28 cellular contexts compared by ENCODE assay signal in the genomic region with DNA sequence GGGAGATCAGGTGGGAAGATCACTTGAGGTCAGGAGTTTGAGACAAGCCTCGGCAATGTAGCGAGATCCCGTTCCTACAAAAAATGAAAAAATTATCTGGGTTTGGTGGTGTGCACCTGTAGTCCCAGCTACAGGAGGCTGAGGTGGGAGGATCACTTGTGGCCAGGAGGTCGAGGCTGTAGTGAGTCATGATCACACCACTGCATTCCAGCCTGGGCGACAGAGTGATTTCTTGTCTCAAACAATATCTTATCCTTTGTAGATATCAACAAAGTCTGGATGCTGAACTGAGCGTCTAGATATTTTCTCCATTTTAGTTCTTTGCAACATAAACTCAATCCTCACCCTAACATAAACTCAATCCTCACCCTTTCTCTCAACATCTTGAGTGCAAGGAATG.
"Had no signal": no experiment of that assay in that cellular context is flagged by ENCODE, and none has a peak within 500 bp of the region (broad histone marks: within the 10 kb centered on the region; RNA-seq: fewer than 3 reads in every experiment).

No MANE protein-coding gene starts in this region.

- H3K4me3 ChIP-seq: body of pancreas, SJCRH30 had no signal

- H3K4me3 Mint-ChIP-seq: activated CD8-positive, alpha-beta T cell treated with anti-CD3 and anti-CD28 coated beads for 36 hours; activated T-cell treated with anti-CD3 and anti-CD28 coated beads, Interleukin-2, amount 50 U/mL, for 72 hours had no signal

- ATAC-seq: activated CD4-positive, CD25-positive, alpha-beta regulatory T cell treated with anti-CD3 and anti-CD28 coated beads, Interleukin-2, amount 50 U/mL, for 24 hours; activated CD8-positive, alpha-beta T cell treated with anti-CD3 and anti-CD28 coated beads for 36 hours; activated T-cell treated with anti-CD3 and anti-CD28 coated beads, Interleukin-2, amount 50 U/mL, for 72 hours; body of pancreas; Panc1 had no signal

- DNase-seq: activated CD4-positive, alpha-beta T cell treated with anti-CD3 and anti-CD28 coated beads for 4 hours; activated CD8-positive, alpha-beta memory T cell treated with anti-CD3 and anti-CD28 coated beads, Interleukin-2, amount 50 U/mL, for 4 hours; activated CD8-positive, alpha-beta T cell treated with anti-CD3 and anti-CD28 coated beads for 36 hours; activated gamma-delta T cell treated with Interleukin-2 at 50 U/mL for 16 hours; activated naive CD4-positive, alpha-beta T cell treated with anti-CD3 and anti-CD28 coated beads, Interleukin-2, amount 50 U/mL, for 16 hours; activated T-cell treated with anti-CD3 and anti-CD28 coated beads, Interleukin-2, amount 50 U/mL, for 72 hours; aorta; body of pancreas; Kasumi-1; NCI-H1092; NCI-H1417; NCI-H1930; NCI-H2171 treated with DMSO at 0.1 percent for 48 hours; NCI-H345; NCI-H510A; NCI-H526 treated with DMSO at 0.1 percent for 48 hours; NCI-H82; OCI-M1; Right ventricle myocardium superior; RPMI8226; SJCRH30; SK-N-SH; T-helper 1 cell; WERI-Rb-1 had no signal

- H3K27me3 ChIP-seq: body of pancreas, SJCRH30 had no signal

- H3K4me1 ChIP-seq: body of pancreas had no signal

- FAIRE-seq: colon had no signal

- H3K27me3 Mint-ChIP-seq: activated CD8-positive, alpha-beta T cell treated with anti-CD3 and anti-CD28 coated beads for 36 hours had no signal

- H3K27ac Mint-ChIP-seq: activated CD8-positive, alpha-beta T cell treated with anti-CD3 and anti-CD28 coated beads for 36 hours; activated T-cell treated with anti-CD3 and anti-CD28 coated beads, Interleukin-2, amount 50 U/mL, for 72 hours had no signal

- H3K9me3 ChIP-seq: body of pancreas, SJCRH30, SK-N-SH had no signal

- H3K27ac ChIP-seq: body of pancreas, SJCRH30, WERI-Rb-1 had no signal

- H3K9me3 Mint-ChIP-seq: activated CD8-positive, alpha-beta T cell treated with anti-CD3 and anti-CD28 coated beads for 36 hours; activated T-cell treated with anti-CD3 and anti-CD28 coated beads, Interleukin-2, amount 50 U/mL, for 72 hours; activated T-helper 2 cell treated with anti-CD3 and anti-CD28 coated beads, Interferon-gamma antibody, Interleukin-2, Interleukin-4, amounts not matched to agents 10 μg/mL and 5 μg/mL and 100 μg/mL, durations not matched to agents 14 hours and 24 hours and 36 hours had no signal
